ENCODE assay signal across 8 cellular contexts in genomic region chr3:167380004-167380689, GRCh38. TPM values are rescaled to one million over a fixed set of nuclear protein-coding genes. Genes with fewer than 3 reads are reported as not detected.
A peak's percentile ranks its signal among the peaks of the same experiment; 100 is the strongest.
DNase-seq lines count a peak whose midpoint lies in the region; ATAC-seq and TF ChIP-seq lines count a peak whose summit lies in the region.

ZBBX (minus strand) TSS chr3:167380297; CDS start chr3:167372901, 7,396 bp downstream.

- POLR2A ChIA-PET in activated CD4-positive, alpha-beta memory T cell treated with anti-CD3 and anti-CD28 coated beads, Interleukin-2, amount 10 ng/mL, durations not matched to agents 7 days and 5 days (lab: Charles Lee) = interaction anchor here (0.9 to 1.2 kb wide), 2 partner anchors 303 to 355 kb away, joined by 3 read pairs; partner anchors contain the start of genes PDCD10 and SERPINI1

- no peaks in the 10 kb centered on the region for H3K9me3 ChIP-seq in effector memory CD4-positive, alpha-beta T cell (ENCODE audit: control insufficient read depth, low read length)

- peak; percentile 94 for TF ChIP-seq CTCF in CD14-positive monocyte (IDR thresholded peaks at IDR 0.05)

- DNase-seq in CD14-positive monocyte (ENCODE audit: low spot score) (peak; percentile 88), NCI-H82 (lab: John Stamatoyannopoulos, UW) (peak; percentile 97), medulla oblongata (ENCODE audit: extremely low spot score) (peak; percentile 94)
- peak; percentile 86 for DNase-seq in activated CD4-positive, alpha-beta memory T cell treated with anti-CD3 and anti-CD28 coated beads, Interleukin-2, amount 10 ng/mL, durations not matched to agents 7 days and 5 days
- peak; percentile 57 to 68 (median 65) for DNase-seq in effector memory CD4-positive, alpha-beta T cell
- DNase-seq in stimulated activated CD8-positive, alpha-beta memory T cell treated with anti-CD3 and anti-CD28 coated beads, Interleukin-12 subunit alpha, Interleukin-12 subunit beta, amount 100 ng/mL, for 1 hour (ENCODE audit: low read depth) = peak; percentile 64

- H3K27ac Mint-ChIP-seq in CD14-positive monocyte = peak within 1 kb of the TSS in 5 of 7 donors; percentile 59 to 89 (median 73)
- no peak within 1 kb of the TSS for H3K27ac Mint-ChIP-seq in activated CD4-positive, alpha-beta memory T cell treated with anti-CD3 and anti-CD28 coated beads, Interleukin-2, amount 10 ng/mL, durations not matched to agents 7 days and 5 days

- peaks cover 8% of the 10 kb centered on the region for H3K4me1 Mint-ChIP-seq in CD14-positive monocyte
- H3K4me1 Mint-ChIP-seq in activated CD4-positive, alpha-beta memory T cell treated with anti-CD3 and anti-CD28 coated beads, Interleukin-2, amount 10 ng/mL, durations not matched to agents 7 days and 5 days = peaks cover 9% of the 10 kb centered on the region

- H3K4me1 ChIP-seq in effector memory CD4-positive, alpha-beta T cell (ENCODE audit: control insufficient read depth, insufficient read depth, low read length, poor library complexity, severe bottlenecking) = no peaks in the 10 kb centered on the region

- CTCF ChIA-PET in activated CD4-positive, alpha-beta memory T cell treated with anti-CD3 and anti-CD28 coated beads, Interleukin-2, amount 10 ng/mL, durations not matched to agents 7 days and 5 days (lab: Charles Lee) = interaction anchor here (0.7 to 3.0 kb wide), 19 partner anchors 9 to 504 kb away, joined by 3 to 36 read pairs (median 5); partner anchors contain the start of genes PDCD10 and SERPINI1

- no peaks in the 10 kb centered on the region for H3K27me3 ChIP-seq in effector memory CD4-positive, alpha-beta T cell (replicated peaks; ENCODE audit: control insufficient read depth, insufficient read depth, low read length, poor library complexity, severe bottlenecking)

- no peak within 1 kb of the TSS for H3K27ac ChIP-seq in effector memory CD4-positive, alpha-beta T cell (ENCODE audit: insufficient read depth, low read length, poor library complexity, severe bottlenecking)

- ATAC-seq in GM19455 (IDR thresholded peaks at IDR 0.05; ENCODE audit: unreplicated experiment) (peak; percentile 100), HG03575 (IDR thresholded peaks at IDR 0.05; ENCODE audit: extremely low read depth, insufficient number of reproducible peaks, low FRiP score, unreplicated experiment) (peak; percentile 99)

- peaks cover 0 to 1% (median 0%) of the 10 kb centered on the region in 7 donors for H3K9me3 Mint-ChIP-seq in CD14-positive monocyte
- no peaks in the 10 kb centered on the region for H3K9me3 Mint-ChIP-seq in activated CD4-positive, alpha-beta memory T cell treated with anti-CD3 and anti-CD28 coated beads, Interleukin-2, amount 10 ng/mL, durations not matched to agents 7 days and 5 days

- H3K36me3 Mint-ChIP-seq in CD14-positive monocyte = no peaks in the 10 kb centered on the region
- no peaks in the 10 kb centered on the region for H3K36me3 Mint-ChIP-seq in activated CD4-positive, alpha-beta memory T cell treated with anti-CD3 and anti-CD28 coated beads, Interleukin-2, amount 10 ng/mL, durations not matched to agents 7 days and 5 days (ENCODE audit: low read depth)

- H3K4me3 Mint-ChIP-seq in CD14-positive monocyte = peak within 1 kb of the TSS; percentile 79 to 94
- peak within 1 kb of the TSS; percentile 60 for H3K4me3 Mint-ChIP-seq in activated CD4-positive, alpha-beta memory T cell treated with anti-CD3 and anti-CD28 coated beads, Interleukin-2, amount 10 ng/mL, durations not matched to agents 7 days and 5 days

- no peaks in the 10 kb centered on the region for H3K36me3 ChIP-seq in effector memory CD4-positive, alpha-beta T cell (ENCODE audit: control insufficient read depth, insufficient read depth, low read length)

- intact Hi-C loops in CD14-positive monocyte (cut with micrococcal nuclease) = loop anchor here in 1 of 2 donors (5.0 kb wide), 1 partner anchor 302 kb away; no protein-coding TSS in a partner anchor

- peak within 1 kb of the TSS; percentile 44 for H3K4me3 ChIP-seq in effector memory CD4-positive, alpha-beta T cell (ENCODE audit: insufficient read depth, low read depth, low read length, poor library complexity, severe bottlenecking)

- H3K27me3 Mint-ChIP-seq in CD14-positive monocyte (ENCODE audit: low read depth in 3 of 3) = peaks cover 3 to 15% (median 5%) of the 10 kb centered on the region in 3 donors
- peaks cover 7% of the 10 kb centered on the region for H3K27me3 Mint-ChIP-seq in activated CD4-positive, alpha-beta memory T cell treated with anti-CD3 and anti-CD28 coated beads, Interleukin-2, amount 10 ng/mL, durations not matched to agents 7 days and 5 days

RNA-seq across cellular contexts. Expression of gene ZBBX, which starts in this region (rescaled TPM):
- polyA plus RNA-seq in CD14-positive monocyte = not detected
- total RNA-seq in activated CD4-positive, alpha-beta memory T cell treated with anti-CD3 and anti-CD28 coated beads, Interleukin-2, amount 10 ng/mL, durations not matched to agents 7 days and 5 days = not detected

Comparison
In these comparisons a context has a peak if more than half of its experiments do, and no peak if none do; other contexts are left out.
1. Peak in DNase-seq in CD14-positive monocyte; RNA of the gene not detected or under 1 TPM.
2. Peak in DNase-seq in activated CD4-positive, alpha-beta memory T cell treated with anti-CD3 and anti-CD28 coated beads, Interleukin-2, amount 10 ng/mL, durations not matched to agents 7 days and 5 days; RNA of the gene not detected or under 1 TPM.